ENCODE assay signal across 8 cellular contexts in the genomic region with DNA sequence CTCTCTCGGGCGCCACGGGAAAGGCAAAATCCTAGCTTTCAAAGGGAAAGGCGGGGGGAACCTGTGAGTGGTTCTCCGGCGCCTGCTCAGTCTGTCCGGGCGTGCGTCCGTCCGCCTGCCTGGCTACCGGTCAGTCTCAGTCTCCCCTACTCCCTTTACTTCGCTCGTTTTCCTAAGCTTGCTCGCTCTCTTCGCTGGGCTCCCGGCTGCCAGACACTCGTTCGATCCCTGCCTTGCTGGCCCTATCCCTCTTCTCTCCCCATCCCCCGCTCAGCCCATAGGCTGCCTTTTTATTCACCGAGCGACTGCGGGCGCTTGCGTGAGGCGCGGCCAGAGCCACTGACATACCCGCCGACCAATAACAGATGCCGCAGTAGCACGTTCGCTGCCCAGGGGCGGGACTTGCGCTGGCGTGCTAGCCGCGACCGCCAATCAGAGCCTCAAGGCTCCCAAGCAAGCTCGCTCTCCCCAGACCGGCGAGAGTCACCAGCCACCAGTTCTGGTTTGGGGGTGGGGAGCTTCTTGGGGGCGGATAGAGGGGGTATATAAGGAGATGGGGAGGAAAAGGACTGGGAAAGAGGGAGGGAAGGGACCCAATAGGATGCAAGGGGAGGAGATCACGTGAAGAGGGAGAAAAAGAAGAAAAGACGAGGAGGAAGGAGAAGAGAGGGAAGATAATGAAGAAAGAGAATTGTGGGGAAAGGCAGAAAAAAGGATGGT. TPM values are rescaled to one million over a fixed set of nuclear protein-coding genes. Genes with fewer than 3 reads are reported as not detected.
A peak's percentile ranks its signal among the peaks of the same experiment; 100 is the strongest.
DNase-seq lines count a peak whose midpoint lies in the region; ATAC-seq and TF ChIP-seq lines count a peak whose summit lies in the region.

No MANE protein-coding gene starts in this region.

- DNase-seq in GM23248 (peak; percentile 95), LHCN-M2 (ENCODE audit: low read depth) (peak; percentile 92), RPMI8226 (peak; percentile 91), fibroblast of lung (ENCODE audit: low read depth in 2 of 2) (peak; percentile 94 to 95)
- DNase-seq in activated T-helper 2 cell treated with anti-CD3 and anti-CD28 coated beads, Interferon-gamma antibody, Interleukin-2, Interleukin-4, amounts not matched to agents 10 μg/mL and 5 μg/mL and 100 μg/mL, durations not matched to agents 14 hours and 24 hours and 36 hours (ENCODE audit: low spot score): peak; percentile 85
- peak; percentile 60 to 89 (median 86) for DNase-seq in naive thymus-derived CD4-positive, alpha-beta T cell

- H3K4me2 ChIP-seq in DOHH2 (ENCODE audit: low read length) (peak overlapping the region; percentile 84), GM23248 (ENCODE audit: unreplicated experiment) (peak overlapping the region; percentile 95), fibroblast of lung (ENCODE audit: extremely low read depth, insufficient read depth, low read length) (peak overlapping the region; percentile 64)

- peak; percentile 97 for ATAC-seq in naive thymus-derived CD4-positive, alpha-beta T cell
- ATAC-seq in stimulated activated memory B cell treated with anti-CD40 and anti-IgM and Interleukin-4, amounts not matched to agents 10 μg/mL and 1 μg/mL and 100 μg/mL, for 72 hours: peak; percentile 99

- POLR2A ChIA-PET in naive thymus-derived CD4-positive, alpha-beta T cell (lab: Charles Lee): interaction anchor here (0.8 to 1.4 kb wide), 4 partner anchors 9 to 1095 kb away, joined by 3 to 5 read pairs (median 4); no protein-coding TSS in a partner anchor

- H4K20me1 ChIP-seq in DOHH2 (ENCODE audit: control insufficient read depth, insufficient read depth, low read depth, low read length): 0 out of 2 replicates have a peak, but pooled peaks cover 2% of the 10 kb centered on the region
- H4K20me1 ChIP-seq in GM23248 (ENCODE audit: insufficient read depth): no peaks in the 10 kb centered on the region
- H4K20me1 ChIP-seq in fibroblast of lung (ENCODE audit: control insufficient read depth, extremely low read depth, insufficient read depth, low read length): no peaks in the 10 kb centered on the region

- H3K27me3 Mint-ChIP-seq in activated T-helper 2 cell treated with anti-CD3 and anti-CD28 coated beads, Interferon-gamma antibody, Interleukin-2, Interleukin-4, amounts not matched to agents 10 μg/mL and 5 μg/mL and 100 μg/mL, durations not matched to agents 14 hours and 24 hours and 36 hours (ENCODE audit: low read depth): no peaks in the 10 kb centered on the region
- no peaks in the 10 kb centered on the region for H3K27me3 Mint-ChIP-seq in naive thymus-derived CD4-positive, alpha-beta T cell
- H3K27me3 Mint-ChIP-seq in stimulated activated memory B cell treated with anti-CD40 and anti-IgM and Interleukin-4, amounts not matched to agents 10 μg/mL and 1 μg/mL and 100 μg/mL, for 72 hours: no peaks in the 10 kb centered on the region

- H3K79me2 ChIP-seq in DOHH2 (ENCODE audit: control insufficient read depth, low read length) (peaks cover 48% of the 10 kb centered on the region), GM23248 (ENCODE audit: insufficient read depth) (peaks cover 38% of the 10 kb centered on the region), fibroblast of lung (ENCODE audit: control insufficient read depth, insufficient read depth, low read length) (no peaks in the 10 kb centered on the region)

- WGBS in GM23248 (ENCODE audit: low coverage in 1 of 2, low lambda C conversion rate in 2 of 2, missing lambda C conversion rate in 2 of 2), 2 experiments: 1% methylated on average over 24 to 27 of the region's 44 CpGs

- H3K27ac Mint-ChIP-seq in activated T-helper 2 cell treated with anti-CD3 and anti-CD28 coated beads, Interferon-gamma antibody, Interleukin-2, Interleukin-4, amounts not matched to agents 10 μg/mL and 5 μg/mL and 100 μg/mL, durations not matched to agents 14 hours and 24 hours and 36 hours: peak overlapping the region; percentile 98
- H3K27ac Mint-ChIP-seq in naive thymus-derived CD4-positive, alpha-beta T cell: peak overlapping the region; percentile 93 to 99 (median 97)
- peak overlapping the region; percentile 99 for H3K27ac Mint-ChIP-seq in stimulated activated memory B cell treated with anti-CD40 and anti-IgM and Interleukin-4, amounts not matched to agents 10 μg/mL and 1 μg/mL and 100 μg/mL, for 72 hours

- peak overlapping the region; percentile 95 for H3K4me3 Mint-ChIP-seq in activated T-helper 2 cell treated with anti-CD3 and anti-CD28 coated beads, Interferon-gamma antibody, Interleukin-2, Interleukin-4, amounts not matched to agents 10 μg/mL and 5 μg/mL and 100 μg/mL, durations not matched to agents 14 hours and 24 hours and 36 hours (ENCODE audit: low read depth)
- peak overlapping the region; percentile 96 to 99 (median 98) for H3K4me3 Mint-ChIP-seq in naive thymus-derived CD4-positive, alpha-beta T cell
- H3K4me3 Mint-ChIP-seq in stimulated activated memory B cell treated with anti-CD40 and anti-IgM and Interleukin-4, amounts not matched to agents 10 μg/mL and 1 μg/mL and 100 μg/mL, for 72 hours: peak overlapping the region; percentile 99

- peaks cover 42% of the 10 kb centered on the region for H3K4me1 Mint-ChIP-seq in activated T-helper 2 cell treated with anti-CD3 and anti-CD28 coated beads, Interferon-gamma antibody, Interleukin-2, Interleukin-4, amounts not matched to agents 10 μg/mL and 5 μg/mL and 100 μg/mL, durations not matched to agents 14 hours and 24 hours and 36 hours (ENCODE audit: low read depth)
- H3K4me1 Mint-ChIP-seq in naive thymus-derived CD4-positive, alpha-beta T cell: peaks cover 11 to 43% (median 30%) of the 10 kb centered on the region in 7 donors
- H3K4me1 Mint-ChIP-seq in stimulated activated memory B cell treated with anti-CD40 and anti-IgM and Interleukin-4, amounts not matched to agents 10 μg/mL and 1 μg/mL and 100 μg/mL, for 72 hours: peaks cover 38% of the 10 kb centered on the region

- H2AFZ ChIP-seq in GM23248 (peak overlapping the region; percentile 83), fibroblast of lung (ENCODE audit: low read length) (peak overlapping the region; percentile 78)

- H3K4me1 ChIP-seq in DOHH2 (ENCODE audit: control insufficient read depth, low read length) (peaks cover 15% of the 10 kb centered on the region), GM23248 (ENCODE audit: insufficient read depth) (no peaks in the 10 kb centered on the region), fibroblast of lung (ENCODE audit: control insufficient read depth, extremely low read depth, insufficient read depth, low read length) (no peaks in the 10 kb centered on the region)
- peaks cover 0 to 4% of the 10 kb centered on the region in 2 donors for H3K4me1 ChIP-seq in naive thymus-derived CD4-positive, alpha-beta T cell (ENCODE audit: control insufficient read depth in 2 of 2, insufficient read depth in 2 of 2, low read length in 2 of 2)

- H3K9ac ChIP-seq in GM23248 (peak overlapping the region; percentile 94), fibroblast of lung (ENCODE audit: insufficient read depth, low read length) (peak overlapping the region; percentile 79)

- TF ChIP-seq CTCF in DOHH2 (IDR thresholded peaks at IDR 0.05; ENCODE audit: low read depth, low read length, poor library complexity, severe bottlenecking) (no peak), fibroblast of lung (conservative IDR thresholded peaks at IDR 0.05 in 1 of 2, IDR thresholded peaks at IDR 0.05 in 1 of 2; ENCODE audit: low read depth in 1 of 2, low read length in 2 of 2) (no peak)

- H3K4me3 ChIP-seq in DOHH2 (ENCODE audit: low read length) (peak overlapping the region; percentile 86), GM23248 (peak overlapping the region; percentile 93), fibroblast of lung (replicated peaks in 1 of 4; ENCODE audit: control extremely low read depth in 1 of 4, insufficient read depth in 1 of 4, low read depth in 3 of 4, low read length in 4 of 4) (peak overlapping the region; percentile 50 to 91 (median 68))
- H3K4me3 ChIP-seq in naive thymus-derived CD4-positive, alpha-beta T cell (ENCODE audit: low read length): peak overlapping the region; percentile 91

- CTCF ChIA-PET in naive thymus-derived CD4-positive, alpha-beta T cell (lab: Charles Lee): no interaction called here

- in situ Hi-C loops in GM23248 (cut with MboI): no loop called here

- H3K27me3 ChIP-seq in DOHH2 (ENCODE audit: control insufficient read depth, low read length) (no peaks in the 10 kb centered on the region), GM23248 (replicated peaks; ENCODE audit: insufficient read depth) (no peaks in the 10 kb centered on the region), fibroblast of lung (ENCODE audit: control insufficient read depth, insufficient read depth, low read length) (no peaks in the 10 kb centered on the region)
- no peaks in the 10 kb centered on the region for H3K27me3 ChIP-seq in naive thymus-derived CD4-positive, alpha-beta T cell (ENCODE audit: control insufficient read depth in 2 of 2, insufficient read depth in 2 of 2, low read length in 2 of 2)

- H3K27ac ChIP-seq in DOHH2 (ENCODE audit: low read depth, low read length): peak overlapping the region; percentile 66
- peak overlapping the region; percentile 93 for H3K27ac ChIP-seq in GM23248
- H3K27ac ChIP-seq in fibroblast of lung (ENCODE audit: insufficient read depth, low read length): peak overlapping the region; percentile 79
- H3K27ac ChIP-seq in naive thymus-derived CD4-positive, alpha-beta T cell (ENCODE audit: low read depth, low read length): peak overlapping the region; percentile 83

- H3K9me2 ChIP-seq in DOHH2 (replicated peaks; ENCODE audit: control insufficient read depth, low read length) (no peaks in the 10 kb centered on the region), GM23248 (ENCODE audit: insufficient read depth) (no peaks in the 10 kb centered on the region)

- intact Hi-C loops in activated T-helper 2 cell treated with anti-CD3 and anti-CD28 coated beads, Interferon-gamma antibody, Interleukin-2, Interleukin-4, amounts not matched to agents 10 μg/mL and 5 μg/mL and 100 μg/mL, durations not matched to agents 14 hours and 24 hours and 36 hours (cut with micrococcal nuclease): loop anchor here (1.0 to 10.0 kb wide), 5 partner anchors 9 to 1220 kb away; a partner anchor contains a TSS
- intact Hi-C loops in naive thymus-derived CD4-positive, alpha-beta T cell (cut with micrococcal nuclease): loop anchor here (1.0 to 10.0 kb wide), 10 partner anchors 9 to 1779 kb away; a partner anchor contains a TSS

- H3K9me3 ChIP-seq in DOHH2 (ENCODE audit: control insufficient read depth, insufficient read depth, low read length) (no peaks in the 10 kb centered on the region), GM23248 (ENCODE audit: low read depth) (no peaks in the 10 kb centered on the region), fibroblast of lung (ENCODE audit: control insufficient read depth, insufficient read depth, low read depth, low read length) (no peaks in the 10 kb centered on the region)
- H3K9me3 ChIP-seq in naive thymus-derived CD4-positive, alpha-beta T cell (ENCODE audit: control insufficient read depth in 2 of 3, low read length in 3 of 3): no peaks in the 10 kb centered on the region

- no peaks in the 10 kb centered on the region for H3K36me3 ChIP-seq in DOHH2 (ENCODE audit: control insufficient read depth, low read length)
- H3K36me3 ChIP-seq in GM23248 (ENCODE audit: low read depth): no peaks in the 10 kb centered on the region
- H3K36me3 ChIP-seq in fibroblast of lung (ENCODE audit: control insufficient read depth, insufficient read depth, low read length): no peaks in the 10 kb centered on the region
- peaks cover 0 to 3% (median 0%) of the 10 kb centered on the region in 3 experiments for H3K36me3 ChIP-seq in naive thymus-derived CD4-positive, alpha-beta T cell (ENCODE audit: control insufficient read depth in 2 of 3, insufficient read depth in 3 of 3, low read length in 3 of 3)

- no peaks in the 10 kb centered on the region for H3K9me3 Mint-ChIP-seq in activated T-helper 2 cell treated with anti-CD3 and anti-CD28 coated beads, Interferon-gamma antibody, Interleukin-2, Interleukin-4, amounts not matched to agents 10 μg/mL and 5 μg/mL and 100 μg/mL, durations not matched to agents 14 hours and 24 hours and 36 hours
- peaks cover 0 to 3% (median 0%) of the 10 kb centered on the region in 11 donors for H3K9me3 Mint-ChIP-seq in naive thymus-derived CD4-positive, alpha-beta T cell
- H3K9me3 Mint-ChIP-seq in stimulated activated memory B cell treated with anti-CD40 and anti-IgM and Interleukin-4, amounts not matched to agents 10 μg/mL and 1 μg/mL and 100 μg/mL, for 72 hours: peaks cover 3% of the 10 kb centered on the region

- peaks cover 3% of the 10 kb centered on the region for H3K36me3 Mint-ChIP-seq in activated T-helper 2 cell treated with anti-CD3 and anti-CD28 coated beads, Interferon-gamma antibody, Interleukin-2, Interleukin-4, amounts not matched to agents 10 μg/mL and 5 μg/mL and 100 μg/mL, durations not matched to agents 14 hours and 24 hours and 36 hours (ENCODE audit: low read depth)
- peaks cover 0 to 6% (median 0%) of the 10 kb centered on the region in 5 donors for H3K36me3 Mint-ChIP-seq in naive thymus-derived CD4-positive, alpha-beta T cell
- no peaks in the 10 kb centered on the region for H3K36me3 Mint-ChIP-seq in stimulated activated memory B cell treated with anti-CD40 and anti-IgM and Interleukin-4, amounts not matched to agents 10 μg/mL and 1 μg/mL and 100 μg/mL, for 72 hours

- H3F3A ChIP-seq in DOHH2 (ENCODE audit: control insufficient read depth, insufficient read depth) (no peaks in the 10 kb centered on the region), GM23248 (ENCODE audit: insufficient read depth) (peaks cover 8% of the 10 kb centered on the region; the same call in 1 of the 2 replicates)

RNA-seq across cellular contexts. Expression of a gene that starts 30.0 kb away (rescaled TPM):
- total RNA-seq in GM23248 (2014; rRNA removed; shearing (Covaris generic)): 13.5 and 14.8 TPM in 2 replicates
- polyA plus RNA-seq in GM23248 (2016; fragmentation: Nextera tagmentation; extraction: Ambion mirVana): 10.9 and 11.1 TPM in 2 replicates
- total RNA-seq in LHCN-M2 (2014; rRNA removed): 12.3 and 17.6 TPM in 2 replicates
- polyA plus RNA-seq in LHCN-M2 (2012): 12.0 TPM
- 19.8 and 20.4 TPM in 2 replicates for total RNA-seq in activated T-helper 2 cell treated with anti-CD3 and anti-CD28 coated beads, Interferon-gamma antibody, Interleukin-2, Interleukin-4, amounts not matched to agents 10 μg/mL and 5 μg/mL and 100 μg/mL, durations not matched to agents 14 hours and 24 hours and 36 hours
- 10.3 and 18.5 TPM in 2 replicates for total RNA-seq in fibroblast of lung
- 11.0 and 11.5 TPM in 2 replicates for polyA plus RNA-seq in fibroblast of lung
- 8.2 and 8.7 TPM in 2 replicates for polyA plus RNA-seq in fibroblast of lung (2012)
- polyA minus RNA-seq in fibroblast of lung (ENCODE audit: low replicate concordance): 10.7 and 20.6 TPM in 2 replicates
- 10 to 100 TPM; 24.8 to 39.0 (median 29.5) TPM for total RNA-seq in naive thymus-derived CD4-positive, alpha-beta T cell
- polyA plus RNA-seq in naive thymus-derived CD4-positive, alpha-beta T cell: 1 to 10 TPM; 9.6 to 9.7 TPM

Comparison
In these comparisons a context has a peak if more than half of its experiments do, and no peak if none do; other contexts are left out.
1. Peak in every context shown above with its lines: DNase-seq, ATAC-seq, H3K4me3 ChIP-seq and H3K27ac ChIP-seq.